ENCODE assay signal across 16 cellular contexts in genomic region chr22:26416670-26417270, GRCh38. TPM values are rescaled to one million over a fixed set of nuclear protein-coding genes. Genes with fewer than 3 reads are reported as not detected.
DNase-seq lines count a peak whose midpoint lies in the region; ATAC-seq, FAIRE-seq and TF ChIP-seq lines count a peak whose summit lies in the region.
"Had no signal": no experiment of that assay in that cellular context is flagged by ENCODE, and none has a peak within 500 bp of the region (broad histone marks: within the 10 kb centered on the region; RNA-seq: fewer than 3 reads in every experiment).

No MANE protein-coding gene starts in this region.

- H3K4me3 Mint-ChIP-seq in osteocyte (ENCODE audit: unreplicated experiment) = no peak overlapping the region
- H3K4me3 Mint-ChIP-seq: nephron had no signal

- FAIRE-seq in RCC 7860 (lab: Jason Lieb, UNC) = peak; percentile 81
- FAIRE-seq: G401.6, GM19239 had no signal

- DNase-seq in GM04503 (ENCODE audit: low read depth) (peak; percentile 53), RCC 7860 (ENCODE audit: low spot score) (peak; percentile 76), epithelial cell of prostate (ENCODE audit: low read depth, low spot score) (no peak), osteocyte (ENCODE audit: extremely low spot score, unreplicated experiment) (no peak), OCI-M1 (lab: John Stamatoyannopoulos, UW) (no peak), HAP-1 (ENCODE audit: low spot score in 2 of 2) (no peak)
- DNase-seq: activated CD4-positive, alpha-beta T cell treated with anti-CD3 and anti-CD28 coated beads, Interleukin-2, amount 50 U/mL, for 1 hour; NCI-H1092 treated with DMSO at 0.1 percent for 48 hours; RPMI8226; stimulated activated CD4-positive, alpha-beta T cell treated with anti-CD3 and anti-CD28 coated beads, Interleukin-4, amount 100 ng/mL, for 4 hours; transverse colon had no signal

- in situ Hi-C loops in HAP-1 (cut with MboI; ENCODE audit: low sequenced_read_pairs) = no loop called here

- no peak overlapping the region for H3K4me3 ChIP-seq in HAP-1
- H3K4me3 ChIP-seq: transverse colon had no signal

- no peaks in the 10 kb centered on the region for H3K4me1 ChIP-seq in HAP-1

- H3K27ac ChIP-seq in epithelial cell of prostate = peak overlapping the region; percentile 56

- H3K27ac Mint-ChIP-seq in osteocyte (ENCODE audit: unreplicated experiment) = peak overlapping the region; percentile 3
- H3K27ac Mint-ChIP-seq: nephron had no signal

- H3K36me3 Mint-ChIP-seq in osteocyte (ENCODE audit: unreplicated experiment) = no peaks in the 10 kb centered on the region

- ATAC-seq in GM21381 (IDR thresholded peaks at IDR 0.05; ENCODE audit: unreplicated experiment) (no peak), HG03354 (IDR thresholded peaks at IDR 0.05; ENCODE audit: poor library complexity, severe bottlenecking, unreplicated experiment) (no peak)

- no peaks in the 10 kb centered on the region for H3K9me3 Mint-ChIP-seq in osteocyte (ENCODE audit: unreplicated experiment)
- H3K9me3 Mint-ChIP-seq: nephron had no signal

- peaks cover 64% of the 10 kb centered on the region for H3K27me3 ChIP-seq in HAP-1 (ENCODE audit: low read depth)

- H3K27me3 Mint-ChIP-seq in osteocyte (ENCODE audit: unreplicated experiment) = peaks cover 48% of the 10 kb centered on the region

- no peaks in the 10 kb centered on the region for H3K9me3 ChIP-seq in HAP-1
- H3K9me3 ChIP-seq: transverse colon had no signal

- H3K4me1 Mint-ChIP-seq in osteocyte (ENCODE audit: unreplicated experiment) = peaks cover 18% of the 10 kb centered on the region

- H3K36me3 ChIP-seq in HAP-1 (replicated peaks) = no peaks in the 10 kb centered on the region
- H3K36me3 ChIP-seq: transverse colon had no signal

- TF ChIP-seq CTCF in osteocyte (IDR thresholded peaks at IDR 0.05) = no peak

RNA-seq across cellular contexts. Expression of gene ASPHD2, which starts 12.3 kb away (rescaled TPM):
- 4.5 and 4.9 TPM in 2 replicates for total RNA-seq in osteocyte

Comparison
In these comparisons a context has a peak if more than half of its experiments do, and no peak if none do; other contexts are left out.
1. DNase-seq: peak in GM04503 (single experiment) and RCC 7860 (single experiment); none in epithelial cell of prostate (single experiment), osteocyte (single experiment), OCI-M1 (single experiment) and HAP-1 (0 of 2).